Comparison of ENCODE assay signal across 30 cellular contexts in the genomic region with DNA sequence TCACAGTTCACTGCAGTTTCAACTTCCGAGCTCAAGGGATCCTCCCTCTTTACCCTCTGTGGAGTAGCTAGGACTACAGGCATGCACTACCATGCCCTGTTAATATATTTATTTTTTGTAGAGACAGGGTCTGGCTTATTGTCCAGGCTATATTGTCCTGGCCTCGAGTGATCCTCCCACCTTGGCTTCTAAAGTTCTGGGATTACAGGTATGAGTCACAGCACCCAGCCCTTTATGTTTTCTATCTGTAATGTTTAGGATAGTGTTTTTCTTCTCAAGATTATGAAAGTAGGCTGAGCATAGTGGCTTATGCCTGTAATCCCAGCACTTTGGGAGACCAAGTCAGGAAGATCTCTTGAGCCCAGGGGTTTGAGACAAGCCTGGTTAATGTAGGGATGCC. TPM values are rescaled to one million over a fixed set of nuclear protein-coding genes. Genes with fewer than 3 reads are reported as not detected.
"Had no signal": no experiment of that assay in that cellular context is flagged by ENCODE, and none has a peak within 500 bp of the region (broad histone marks: within the 10 kb centered on the region; RNA-seq: fewer than 3 reads in every experiment).

No MANE protein-coding gene starts in this region.

- H3K36me3 ChIP-seq: colonic mucosa, esophagus squamous epithelium, gastrocnemius medialis, heart right ventricle, left lung, lower lobe of right lung had no signal

- H3K4me3 ChIP-seq: colonic mucosa, esophagus squamous epithelium, gastrocnemius medialis, heart right ventricle, left lung, lower lobe of right lung, mucosa of descending colon had no signal

- H3K4me1 ChIP-seq: colonic mucosa, esophagus squamous epithelium, gastrocnemius medialis, lower lobe of right lung had no signal

- H3K27ac ChIP-seq: colonic mucosa, epithelial cell of prostate, esophagus squamous epithelium, gastrocnemius medialis, heart right ventricle, left lung, lower lobe of right lung had no signal

- DNase-seq: colonic mucosa; cortex of kidney; effector CD8-positive, alpha-beta T cell; effector memory CD8-positive, alpha-beta T cell; endodermal cell; erythroblast; esophagus squamous epithelium; foreskin fibroblast; foreskin melanocyte; gastrocnemius medialis; glutamatergic neuron; head of caudate nucleus; heart right ventricle; hippocampal formation; left cardiac atrium; left lung; left ventricle myocardium superior; lower lobe of right lung; mesenchymal stem cell; mucosa of descending colon; naive B cell had no signal

- FAIRE-seq: endometrium, islet of Langerhans, keratinocyte had no signal

- H3K9me3 ChIP-seq: colonic mucosa, esophagus squamous epithelium, gastrocnemius medialis, heart right ventricle, left lung, lower lobe of right lung, mucosa of descending colon had no signal

- H3K27me3 ChIP-seq: colonic mucosa, gastrocnemius medialis, left lung had no signal

- ATAC-seq: effector memory CD8-positive, alpha-beta T cell; esophagus mucosa; gastrocnemius medialis; heart right ventricle; left cardiac atrium; left lung; left ventricle myocardium superior; lower lobe of right lung; mucosa of descending colon had no signal

RNA-seq across cellular contexts. Expression of a gene that starts 11.9 kb away (rescaled TPM):
- total RNA-seq: esophagus mucosa, gastrocnemius medialis, glomerular endothelial cell, left ventricle myocardium superior, mesenteric fat pad, mesothelial cell of epicardium, myocyte had no signal
- polyA plus RNA-seq: keratinocyte had no signal
